Comparison of ENCODE assay signal across 1 cellular context in the genomic region with DNA sequence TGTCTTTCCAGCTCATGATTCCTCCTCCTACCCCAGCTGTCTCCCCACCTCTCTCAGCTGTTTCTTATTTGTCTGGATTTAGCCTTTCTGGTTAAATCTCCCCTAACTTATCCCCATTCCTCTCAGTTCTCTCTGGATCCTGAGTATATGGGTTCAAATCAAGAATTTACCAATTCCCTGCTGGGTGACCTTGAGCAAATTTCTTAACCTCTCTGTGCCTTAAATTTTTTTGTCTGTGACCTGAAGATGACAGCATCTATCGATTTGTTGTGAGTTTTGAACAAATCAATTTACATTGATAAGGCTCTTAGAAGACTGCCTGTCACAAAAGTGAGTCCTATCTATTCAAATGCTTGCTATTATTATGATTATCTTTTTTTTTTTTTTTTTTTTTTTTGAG.
TF ChIP-seq lines count a peak whose summit lies in the region.

No MANE protein-coding gene starts in this region.

TF ChIP-seq in K562, 482 proteins besides CTCF, POLR2A, EP300 and RAD21:
- TF ChIP-seq COPS2 (conservative IDR thresholded peaks at IDR 0.05) = no peak
- no peak for TF ChIP-seq RBM22 (IDR thresholded peaks at IDR 0.05; ENCODE audit: low read depth, low read length, poor library complexity, severe bottlenecking)
- TF ChIP-seq RBM15 (IDR thresholded peaks at IDR 0.05; ENCODE audit: insufficient read depth, low read length) = no peak
- TF ChIP-seq, protein P1, sequence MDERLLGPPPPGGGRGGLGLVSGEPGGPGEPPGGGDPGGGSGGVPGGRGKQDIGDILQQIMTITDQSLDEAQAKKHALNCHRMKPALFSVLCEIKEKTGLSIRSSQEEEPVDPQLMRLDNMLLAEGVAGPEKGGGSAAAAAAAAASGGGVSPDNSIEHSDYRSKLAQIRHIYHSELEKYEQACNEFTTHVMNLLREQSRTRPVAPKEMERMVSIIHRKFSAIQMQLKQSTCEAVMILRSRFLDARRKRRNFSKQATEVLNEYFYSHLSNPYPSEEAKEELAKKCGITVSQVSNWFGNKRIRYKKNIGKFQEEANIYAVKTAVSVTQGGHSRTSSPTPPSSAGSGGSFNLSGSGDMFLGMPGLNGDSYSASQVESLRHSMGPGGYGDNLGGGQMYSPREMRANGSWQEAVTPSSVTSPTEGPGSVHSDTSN (CRISPR knock-in tag; IDR thresholded peaks at IDR 0.05; ENCODE audit: low read depth) = no peak
- TF ChIP-seq, protein P1 (tag; conservative IDR thresholded peaks at IDR 0.05; ENCODE audit: low read depth) = no peak
- no peak for TF ChIP-seq SREBF2 (CRISPR knock-in tag; IDR thresholded peaks at IDR 0.05)
- TF ChIP-seq EHMT2 (IDR thresholded peaks at IDR 0.05) = no peak
- peak; percentile 65 for TF ChIP-seq ZFP36 (IDR thresholded peaks at IDR 0.05; ENCODE audit: low read depth, low read length, partially characterized antibody)
- 0 out of 2 replicates have a peak, but pooled peaks have one; percentile 54 for TF ChIP-seq BCOR (IDR thresholded peaks at IDR 0.05)
- TF ChIP-seq, protein P2, sequence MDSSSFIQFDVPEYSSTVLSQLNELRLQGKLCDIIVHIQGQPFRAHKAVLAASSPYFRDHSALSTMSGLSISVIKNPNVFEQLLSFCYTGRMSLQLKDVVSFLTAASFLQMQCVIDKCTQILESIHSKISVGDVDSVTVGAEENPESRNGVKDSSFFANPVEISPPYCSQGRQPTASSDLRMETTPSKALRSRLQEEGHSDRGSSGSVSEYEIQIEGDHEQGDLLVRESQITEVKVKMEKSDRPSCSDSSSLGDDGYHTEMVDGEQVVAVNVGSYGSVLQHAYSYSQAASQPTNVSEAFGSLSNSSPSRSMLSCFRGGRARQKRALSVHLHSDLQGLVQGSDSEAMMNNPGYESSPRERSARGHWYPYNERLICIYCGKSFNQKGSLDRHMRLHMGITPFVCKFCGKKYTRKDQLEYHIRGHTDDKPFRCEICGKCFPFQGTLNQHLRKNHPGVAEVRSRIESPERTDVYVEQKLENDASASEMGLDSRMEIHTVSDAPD (CRISPR knock-in tag; IDR thresholded peaks at IDR 0.05) = no peak
- no peak for TF ChIP-seq SMARCA4 (IDR thresholded peaks at IDR 0.05)
- no peak for TF ChIP-seq ZNF766 (CRISPR knock-in tag; conservative IDR thresholded peaks at IDR 0.05)
- TF ChIP-seq KDM1A (IDR thresholded peaks at IDR 0.05) = peak; percentile 24 to 33; a peak in 1 of 4 replicates
- TF ChIP-seq, protein P3, sequence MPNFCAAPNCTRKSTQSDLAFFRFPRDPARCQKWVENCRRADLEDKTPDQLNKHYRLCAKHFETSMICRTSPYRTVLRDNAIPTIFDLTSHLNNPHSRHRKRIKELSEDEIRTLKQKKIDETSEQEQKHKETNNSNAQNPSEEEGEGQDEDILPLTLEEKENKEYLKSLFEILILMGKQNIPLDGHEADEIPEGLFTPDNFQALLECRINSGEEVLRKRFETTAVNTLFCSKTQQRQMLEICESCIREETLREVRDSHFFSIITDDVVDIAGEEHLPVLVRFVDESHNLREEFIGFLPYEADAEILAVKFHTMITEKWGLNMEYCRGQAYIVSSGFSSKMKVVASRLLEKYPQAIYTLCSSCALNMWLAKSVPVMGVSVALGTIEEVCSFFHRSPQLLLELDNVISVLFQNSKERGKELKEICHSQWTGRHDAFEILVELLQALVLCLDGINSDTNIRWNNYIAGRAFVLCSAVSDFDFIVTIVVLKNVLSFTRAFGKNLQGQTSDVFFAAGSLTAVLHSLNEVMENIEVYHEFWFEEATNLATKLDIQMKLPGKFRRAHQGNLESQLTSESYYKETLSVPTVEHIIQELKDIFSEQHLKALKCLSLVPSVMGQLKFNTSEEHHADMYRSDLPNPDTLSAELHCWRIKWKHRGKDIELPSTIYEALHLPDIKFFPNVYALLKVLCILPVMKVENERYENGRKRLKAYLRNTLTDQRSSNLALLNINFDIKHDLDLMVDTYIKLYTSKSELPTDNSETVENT (CRISPR knock-in tag; IDR thresholded peaks at IDR 0.05) = no peak
- no peak for TF ChIP-seq CBFA2T3 (IDR thresholded peaks at IDR 0.05)
- no peak for TF ChIP-seq HDAC1 (IDR thresholded peaks at IDR 0.05)
- TF ChIP-seq, protein P4, sequence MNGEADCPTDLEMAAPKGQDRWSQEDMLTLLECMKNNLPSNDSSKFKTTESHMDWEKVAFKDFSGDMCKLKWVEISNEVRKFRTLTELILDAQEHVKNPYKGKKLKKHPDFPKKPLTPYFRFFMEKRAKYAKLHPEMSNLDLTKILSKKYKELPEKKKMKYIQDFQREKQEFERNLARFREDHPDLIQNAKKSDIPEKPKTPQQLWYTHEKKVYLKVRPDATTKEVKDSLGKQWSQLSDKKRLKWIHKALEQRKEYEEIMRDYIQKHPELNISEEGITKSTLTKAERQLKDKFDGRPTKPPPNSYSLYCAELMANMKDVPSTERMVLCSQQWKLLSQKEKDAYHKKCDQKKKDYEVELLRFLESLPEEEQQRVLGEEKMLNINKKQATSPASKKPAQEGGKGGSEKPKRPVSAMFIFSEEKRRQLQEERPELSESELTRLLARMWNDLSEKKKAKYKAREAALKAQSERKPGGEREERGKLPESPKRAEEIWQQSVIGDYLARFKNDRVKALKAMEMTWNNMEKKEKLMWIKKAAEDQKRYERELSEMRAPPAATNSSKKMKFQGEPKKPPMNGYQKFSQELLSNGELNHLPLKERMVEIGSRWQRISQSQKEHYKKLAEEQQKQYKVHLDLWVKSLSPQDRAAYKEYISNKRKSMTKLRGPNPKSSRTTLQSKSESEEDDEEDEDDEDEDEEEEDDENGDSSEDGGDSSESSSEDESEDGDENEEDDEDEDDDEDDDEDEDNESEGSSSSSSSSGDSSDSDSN (IDR thresholded peaks at IDR 0.05; ENCODE audit: borderline replicate concordance in 1 of 2, low read depth in 2 of 2, low read length in 2 of 2) = no peak
- TF ChIP-seq ZNF431 (CRISPR knock-in tag; IDR thresholded peaks at IDR 0.05) = no peak
- peak; percentile 55 for TF ChIP-seq RBM25 (IDR thresholded peaks at IDR 0.05; ENCODE audit: low read depth, low read length, severe bottlenecking)
